In the genomic region with DNA sequence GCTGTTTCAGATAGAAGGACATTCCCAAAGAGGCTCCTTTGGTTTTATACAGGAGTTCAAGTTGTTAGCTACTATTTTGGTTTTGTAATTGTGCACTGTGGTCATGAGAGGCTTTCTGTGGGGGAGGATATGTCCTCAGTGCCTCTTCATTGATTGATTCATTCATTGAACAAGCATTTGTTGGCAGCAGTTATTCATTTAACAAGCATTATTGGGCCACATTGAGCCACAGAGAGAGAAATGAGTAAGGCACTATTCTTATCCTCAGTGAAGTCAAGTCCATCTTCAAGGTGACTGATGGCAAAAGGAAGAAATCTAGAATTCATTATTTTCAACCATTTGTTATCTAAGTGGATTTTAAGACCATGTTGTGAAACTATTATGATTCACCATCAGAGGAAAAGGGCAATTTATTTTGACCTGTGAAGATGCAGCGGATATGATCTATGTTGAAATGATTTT, we compare ENCODE assay signal across 11 cellular contexts.
DNase-seq lines count a peak whose midpoint lies in the region; ATAC-seq, FAIRE-seq and TF ChIP-seq lines count a peak whose summit lies in the region.
"Had no signal": no experiment of that assay in that cellular context is flagged by ENCODE, and none has a peak within 500 bp of the region (broad histone marks: within the 10 kb centered on the region; RNA-seq: fewer than 3 reads in every experiment).

No MANE protein-coding gene starts in this region.

- ATAC-seq in sciatic nerve (peak; percentile 39), HG02884 (IDR thresholded peaks at IDR 0.05; ENCODE audit: unreplicated experiment) (no peak), esophagus mucosa (no peak), HG02678 (IDR thresholded peaks at IDR 0.05; ENCODE audit: unreplicated experiment) (no peak)

- DNase-seq in NOMO-1 treated with dmso at 0.1 percent for 144 hours (lab: John Stamatoyannopoulos, UW; ENCODE audit: unreplicated experiment) (peak; percentile 24), epithelial cell of proximal tubule (ENCODE audit: low read depth) (peak; percentile 64), sciatic nerve (ENCODE audit: low spot score) (no peak)
- DNase-seq in NK-92 treated with Interleukin-12 subunit alpha and Interleukin-12 subunit beta, amount 100 ng/mL, for 24 hours (lab: John Stamatoyannopoulos, UW), result no peak
- DNase-seq: hypothalamus; stimulated activated CD4-positive, alpha-beta T cell treated with anti-CD3 and anti-CD28 coated beads, Interleukin-12 subunit alpha, Interleukin-12 subunit beta, amount 100 ng/mL, for 4 hours had no signal

- no peak overlapping the region for H3K4me3 ChIP-seq in epithelial cell of proximal tubule (ENCODE audit: low read depth, low read length)
- H3K4me3 ChIP-seq: coronary artery had no signal

- FAIRE-seq in G401.6 (lab: Jason Lieb, UNC), result peak; percentile 97

- intact Hi-C loops in sciatic nerve (cut with DNase I), result no loop called here

- TF ChIP-seq CTCF in epithelial cell of proximal tubule (conservative IDR thresholded peaks at IDR 0.05; ENCODE audit: low read depth, low read length), result no peak

Comparison
In these comparisons a context has a peak if more than half of its experiments do, and no peak if none do; other contexts are left out.
1. DNase-seq: peak in NOMO-1 treated with dmso at 0.1 percent for 144 hours (single experiment) and epithelial cell of proximal tubule (single experiment); none in sciatic nerve (single experiment) and NK-92 treated with Interleukin-12 subunit alpha and Interleukin-12 subunit beta, amount 100 ng/mL, for 24 hours (single experiment).